Comparison of ENCODE assay signal across 21 cellular contexts in the genomic region with DNA sequence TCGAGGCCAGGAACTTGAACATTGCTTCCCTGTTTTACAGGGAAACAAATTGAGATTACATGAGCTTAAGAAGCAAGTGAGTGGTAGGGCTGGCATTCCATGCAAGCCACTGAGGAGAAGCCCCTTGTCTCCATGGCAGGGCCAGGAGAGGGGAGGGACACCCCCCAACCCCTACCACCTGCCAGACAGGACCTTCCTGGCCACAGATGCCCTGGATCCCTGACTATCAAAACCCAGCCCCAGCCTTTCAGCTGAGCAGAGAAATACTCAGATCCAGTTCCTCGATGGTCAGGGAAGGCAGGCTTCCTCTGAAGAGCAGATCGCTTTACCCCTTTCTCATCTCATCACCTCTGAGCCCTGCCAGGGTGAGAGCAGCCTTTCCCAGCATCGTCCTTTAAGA. TPM values are rescaled to one million over a fixed set of nuclear protein-coding genes. Genes with fewer than 3 reads are reported as not detected.
A peak's percentile ranks its signal among the peaks of the same experiment; 100 is the strongest.
DNase-seq lines count a peak whose midpoint lies in the region; FAIRE-seq and TF ChIP-seq lines count a peak whose summit lies in the region.
"Had no signal": no experiment of that assay in that cellular context is flagged by ENCODE, and none has a peak within 500 bp of the region (broad histone marks: within the 10 kb centered on the region; RNA-seq: fewer than 3 reads in every experiment).

No MANE protein-coding gene starts in this region.

- H3K36me3 ChIP-seq in BLaER1 treated with 17β-estradiol and CSF1 and Interleukin-3, amounts not matched to agents 10 nM and 100 nM: no peaks in the 10 kb centered on the region
- H3K36me3 ChIP-seq in bronchial epithelial cell (ENCODE audit: control insufficient read depth, insufficient read depth, low read length): no peaks in the 10 kb centered on the region
- H3K36me3 ChIP-seq: BE2C, MG63 had no signal

- no peaks in the 10 kb centered on the region for H3K9me3 ChIP-seq in BLaER1 treated with 17β-estradiol and CSF1 and Interleukin-3, amounts not matched to agents 10 nM and 100 nM (replicated peaks in 1 of 11)
- H3K9me3 ChIP-seq: BE2C, MG63 had no signal

- H3K4me3 ChIP-seq in BLaER1 treated with 17β-estradiol and CSF1 and Interleukin-3, amounts not matched to agents 10 nM and 100 nM: no peak overlapping the region
- no peak overlapping the region for H3K4me3 ChIP-seq in bronchial epithelial cell (ENCODE audit: low read depth, low read length)
- H3K4me3 ChIP-seq: MG63 had no signal

- no peak for TF ChIP-seq CTCF in bronchial epithelial cell (IDR thresholded peaks at IDR 0.05; ENCODE audit: insufficient read depth, low read length, severe bottlenecking)

- peaks cover 3 to 28% (median 13%) of the 10 kb centered on the region in 11 experiments; a peak in 15 of 22 replicates for H4K20me1 ChIP-seq in BLaER1 treated with 17β-estradiol and CSF1 and Interleukin-3, amounts not matched to agents 10 nM and 100 nM

- H3K9ac ChIP-seq in BLaER1 treated with 17β-estradiol and CSF1 and Interleukin-3, amounts not matched to agents 10 nM and 100 nM: peak overlapping the region in 9 of 11 experiments; percentile 17 to 61 (median 37); a peak in 14 of 22 replicates

- no peaks in the 10 kb centered on the region for H3K27me3 ChIP-seq in BLaER1 treated with 17β-estradiol and CSF1 and Interleukin-3, amounts not matched to agents 10 nM and 100 nM
- H3K27me3 ChIP-seq in bronchial epithelial cell (ENCODE audit: control insufficient read depth, insufficient read depth, low read length): no peaks in the 10 kb centered on the region
- H3K27me3 ChIP-seq: BE2C, MG63 had no signal

- peak overlapping the region; percentile 41 to 96 (median 82); a peak in 21 of 22 replicates for H3K4me2 ChIP-seq in BLaER1 treated with 17β-estradiol and CSF1 and Interleukin-3, amounts not matched to agents 10 nM and 100 nM

- H3K27ac ChIP-seq in BLaER1 treated with 17β-estradiol and CSF1 and Interleukin-3, amounts not matched to agents 10 nM and 100 nM: peak overlapping the region in 9 of 11 experiments; percentile 8 to 78 (median 59); a peak in 17 of 22 replicates

- peaks cover 81 to 97% (median 92%) of the 10 kb centered on the region in 10 experiments for H3K4me1 ChIP-seq in BLaER1 treated with 17β-estradiol and CSF1 and Interleukin-3, amounts not matched to agents 10 nM and 100 nM

- peak; percentile 53 for DNase-seq in activated CD8-positive, alpha-beta memory T cell treated with anti-CD3 and anti-CD28 coated beads for 24 hours
- no peak for DNase-seq in activated CD8-positive, alpha-beta memory T cell treated with anti-CD3 and anti-CD28 coated beads, Interleukin-2, amount 50 U/mL, for 4 hours
- DNase-seq in bronchial epithelial cell (ENCODE audit: low read depth) (no peak), retina (peak; percentile 36), KG1 (lab: John Stamatoyannopoulos, UW) (no peak), NCI-H2107 treated with DMSO at 0.1 percent for 48 hours (lab: John Stamatoyannopoulos, UW; ENCODE audit: unreplicated experiment) (no peak)
- DNase-seq in activated CD4-positive, alpha-beta T cell treated with anti-CD3 and anti-CD28 coated beads, Interleukin-2, amount 50 U/mL, for 4 hours: no peak
- DNase-seq: BE2C, IMR-90, Kasumi-1, MG63, NCI-H1092, NCI-H146, NCI-H2029 treated with DMSO at 0.1 percent for 48 hours, NCI-H446 treated with DMSO at 0.1 percent for 48 hours, NCI-H69 had no signal

- FAIRE-seq in bronchial epithelial cell (lab: Jason Lieb, UNC): peak; percentile 7
- FAIRE-seq: D721Med, GM12892, H54 had no signal

RNA-seq across cellular contexts. Expression of a gene that starts 53.8 kb away (rescaled TPM):
- not detected in 2 replicates for total RNA-seq in bronchial epithelial cell
- total RNA-seq: IMR-90, SK-MEL-5 had no signal

Comparison
In these comparisons a context has a peak if more than half of its experiments do, and no peak if none do; other contexts are left out.
1. DNase-seq: peak in activated CD8-positive, alpha-beta memory T cell treated with anti-CD3 and anti-CD28 coated beads for 24 hours (single experiment) and retina (single experiment); none in activated CD8-positive, alpha-beta memory T cell treated with anti-CD3 and anti-CD28 coated beads, Interleukin-2, amount 50 U/mL, for 4 hours (single experiment), bronchial epithelial cell (single experiment), KG1 (single experiment), NCI-H2107 treated with DMSO at 0.1 percent for 48 hours (single experiment) and activated CD4-positive, alpha-beta T cell treated with anti-CD3 and anti-CD28 coated beads, Interleukin-2, amount 50 U/mL, for 4 hours (0 of 2).